In genomic region chr22:37177755-37178154, GRCh38 we compare ENCODE assay signal across 19 cellular contexts. TPM values are rescaled to one million over a fixed set of nuclear protein-coding genes. Genes with fewer than 3 reads are reported as not detected.
A peak's percentile ranks its signal among the peaks of the same experiment; 100 is the strongest.
DNase-seq lines count a peak whose midpoint lies in the region; ATAC-seq and TF ChIP-seq lines count a peak whose summit lies in the region.
"Had no signal": no experiment of that assay in that cellular context is flagged by ENCODE, and none has a peak within 500 bp of the region (broad histone marks: within the 10 kb centered on the region; RNA-seq: fewer than 3 reads in every experiment).

No MANE protein-coding gene starts in this region.

- H3K27me3 ChIP-seq in mesendoderm (ENCODE audit: insufficient read depth, low read length, poor library complexity): no peaks in the 10 kb centered on the region
- no peaks in the 10 kb centered on the region for H3K27me3 ChIP-seq in CD4-positive, alpha-beta T cell (ENCODE audit: control insufficient read depth, insufficient read depth, low read length)

- no peak overlapping the region for H4K8ac ChIP-seq in mesendoderm (ENCODE audit: low read depth, low read length)

- no peaks in the 10 kb centered on the region for H3K27me3 Mint-ChIP-seq in activated naive CD8-positive, alpha-beta T cell treated with anti-CD3 and anti-CD28 coated beads, Interleukin-2, amount 50 U/mL, for 24 hours
- no peaks in the 10 kb centered on the region for H3K27me3 Mint-ChIP-seq in CD4-positive, alpha-beta T cell
- H3K27me3 Mint-ChIP-seq in osteocyte (ENCODE audit: unreplicated experiment): peaks cover 10% of the 10 kb centered on the region

- POLR2A ChIA-PET in HEK293 (lab: Yijun Ruan, JAX): no interaction called here
- POLR2A ChIA-PET in CD4-positive, alpha-beta T cell (lab: Charles Lee): interaction anchor here (0.6 kb wide), 1 partner anchor 381 kb away, joined by 3 read pairs; no protein-coding TSS in a partner anchor

- no peak overlapping the region for H3K4ac ChIP-seq in mesendoderm (ENCODE audit: low read depth, low read length)

- peak overlapping the region; percentile 34 for H2AK5ac ChIP-seq in mesendoderm (ENCODE audit: low read length)

- no peak overlapping the region for H4K5ac ChIP-seq in mesendoderm (ENCODE audit: low read length)

- H3K4me3 ChIP-seq in HEK293 (ENCODE audit: low read depth, low read length): no peak overlapping the region
- no peak overlapping the region for H3K4me3 ChIP-seq in mesendoderm (ENCODE audit: low read length)
- H3K4me3 ChIP-seq: lower lobe of right lung had no signal

- H3K79me2 ChIP-seq in mesendoderm (ENCODE audit: control insufficient read depth, insufficient read depth, low read length): no peaks in the 10 kb centered on the region

- H3K79me1 ChIP-seq in mesendoderm (ENCODE audit: low read length): no peaks in the 10 kb centered on the region

- in situ Hi-C loops in GM13977 (cut with MboI; ENCODE audit: low pct_unique_long_range_greater_than_20kb, low sequenced_read_pairs, unreplicated experiment): no loop called here

- no peak overlapping the region for H3K23ac ChIP-seq in mesendoderm (ENCODE audit: low read length)

- no peak overlapping the region for H3K9ac ChIP-seq in mesendoderm (ENCODE audit: low read length)

- no peak overlapping the region for H3K4me3 Mint-ChIP-seq in activated naive CD8-positive, alpha-beta T cell treated with anti-CD3 and anti-CD28 coated beads, Interleukin-2, amount 50 U/mL, for 24 hours
- no peak overlapping the region for H3K4me3 Mint-ChIP-seq in stimulated activated effector memory CD8-positive, alpha-beta T cell treated with anti-CD3 and anti-CD28 coated beads, Interleukin-12 subunit alpha, Interleukin-12 subunit beta, amount 100 ng/mL, for 72 hours
- no peak overlapping the region for H3K4me3 Mint-ChIP-seq in CD4-positive, alpha-beta T cell
- no peak overlapping the region for H3K4me3 Mint-ChIP-seq in osteocyte (ENCODE audit: unreplicated experiment)

- CTCF ChIA-PET in HEK293 (lab: Yijun Ruan, JAX): interaction anchor here (0.6 to 2.4 kb wide), 5 partner anchors 11 to 22 kb away, joined by 3 to 14 read pairs (median 6); no protein-coding TSS in a partner anchor
- CTCF ChIA-PET in CD4-positive, alpha-beta T cell (lab: Charles Lee): no interaction called here

- intact Hi-C loops in CD4-positive, alpha-beta T cell (cut with DNase I, micrococcal nuclease): loop anchor here in 1 of 2 experiments (10.0 kb wide), 1 partner anchor 247 kb away; the partner anchor contains the start of gene ELFN2

- no peak overlapping the region for H3K4me2 ChIP-seq in mesendoderm (ENCODE audit: low read length)

- no peak for TF ChIP-seq CTCF in HEK293 (tag by site-specific recombination; IDR thresholded peaks at IDR 0.05)
- TF ChIP-seq CTCF in CD4-positive, alpha-beta T cell (IDR thresholded peaks at IDR 0.05): no peak
- TF ChIP-seq CTCF in GM10266 (IDR thresholded peaks at IDR 0.05; ENCODE audit: control insufficient read depth, insufficient read depth, low read depth, missing control alignments): no peak
- no peak for TF ChIP-seq CTCF in osteocyte (IDR thresholded peaks at IDR 0.05)
- no peak for TF ChIP-seq CTCF in GM13977 (IDR thresholded peaks at IDR 0.05; ENCODE audit: extremely low read depth, insufficient read depth, missing control alignments)

- no peaks in the 10 kb centered on the region for H3K36me3 ChIP-seq in HEK293 (ENCODE audit: control insufficient read depth in 2 of 2, insufficient read depth in 1 of 2, low read length in 2 of 2)
- H3K36me3 ChIP-seq in mesendoderm (ENCODE audit: control insufficient read depth, insufficient read depth, low read length): no peaks in the 10 kb centered on the region

- no peak overlapping the region for H3K27ac ChIP-seq in HEK293 (ENCODE audit: extremely low read depth, low read depth, low read length)
- no peak overlapping the region for H3K27ac ChIP-seq in mesendoderm (ENCODE audit: low read depth, low read length)
- H3K27ac ChIP-seq in CD4-positive, alpha-beta T cell (ENCODE audit: low read depth, low read length): no peak overlapping the region

- no peak overlapping the region for H2BK120ac ChIP-seq in mesendoderm (ENCODE audit: low read depth, low read length)

- H3K4me1 ChIP-seq in HEK293 (ENCODE audit: control insufficient read depth, insufficient read depth, low read length) (no peaks in the 10 kb centered on the region; the same call in 1 of the 2 replicates), mesendoderm (ENCODE audit: control insufficient read depth, low read depth, low read length) (no peaks in the 10 kb centered on the region)

- no peak for DNase-seq in activated naive CD8-positive, alpha-beta T cell treated with anti-CD3 and anti-CD28 coated beads, Interleukin-2, amount 50 U/mL, for 24 hours
- DNase-seq in mesendoderm (no peak), GM10266 (ENCODE audit: extremely low spot score) (no peak), osteocyte (ENCODE audit: extremely low spot score, unreplicated experiment) (no peak), GM13977 (ENCODE audit: low spot score) (no peak)
- DNase-seq in stimulated activated effector memory CD8-positive, alpha-beta T cell treated with anti-CD3 and anti-CD28 coated beads, Interleukin-12 subunit alpha, Interleukin-12 subunit beta, amount 100 ng/mL, for 72 hours (ENCODE audit: low spot score in 2 of 2): no peak
- DNase-seq in CD4-positive, alpha-beta T cell: no peak
- DNase-seq: activated CD4-positive, alpha-beta T cell treated with anti-CD3 and anti-CD28 coated beads for 48 hours; activated CD8-positive, alpha-beta memory T cell treated with anti-CD3 and anti-CD28 coated beads, Interleukin-2, amount 50 U/mL, for 4 hours; activated naive CD4-positive, alpha-beta T cell; DMS 273 treated with DMSO at 0.1 percent for 48 hours; GDM1; naive thymus-derived CD4-positive, alpha-beta T cell; NCI-H2107; NCI-H69 had no signal

- no peak overlapping the region for H3K56ac ChIP-seq in mesendoderm (ENCODE audit: low read length)

- H3K9me3 Mint-ChIP-seq in activated naive CD8-positive, alpha-beta T cell treated with anti-CD3 and anti-CD28 coated beads, Interleukin-2, amount 50 U/mL, for 24 hours: no peaks in the 10 kb centered on the region
- H3K9me3 Mint-ChIP-seq in stimulated activated effector memory CD8-positive, alpha-beta T cell treated with anti-CD3 and anti-CD28 coated beads, Interleukin-12 subunit alpha, Interleukin-12 subunit beta, amount 100 ng/mL, for 72 hours: no peaks in the 10 kb centered on the region
- no peaks in the 10 kb centered on the region for H3K9me3 Mint-ChIP-seq in CD4-positive, alpha-beta T cell
- H3K9me3 Mint-ChIP-seq in osteocyte (ENCODE audit: unreplicated experiment): no peaks in the 10 kb centered on the region

- no peak overlapping the region for H2BK5ac ChIP-seq in mesendoderm (ENCODE audit: low read length)

- no peak overlapping the region for H3K18ac ChIP-seq in mesendoderm (ENCODE audit: low read length)

- H3K4me1 Mint-ChIP-seq in activated naive CD8-positive, alpha-beta T cell treated with anti-CD3 and anti-CD28 coated beads, Interleukin-2, amount 50 U/mL, for 24 hours: peaks cover 23% of the 10 kb centered on the region
- H3K4me1 Mint-ChIP-seq in stimulated activated effector memory CD8-positive, alpha-beta T cell treated with anti-CD3 and anti-CD28 coated beads, Interleukin-12 subunit alpha, Interleukin-12 subunit beta, amount 100 ng/mL, for 72 hours: peaks cover 38% of the 10 kb centered on the region
- peaks cover 22% of the 10 kb centered on the region for H3K4me1 Mint-ChIP-seq in CD4-positive, alpha-beta T cell (ENCODE audit: low read depth)
- H3K4me1 Mint-ChIP-seq in osteocyte (ENCODE audit: unreplicated experiment): peaks cover 32% of the 10 kb centered on the region

- H3K9me3 ChIP-seq in HEK293 (ENCODE audit: control insufficient read depth, insufficient read depth, low read depth, low read length): no peaks in the 10 kb centered on the region
- H3K9me3 ChIP-seq in CD4-positive, alpha-beta T cell (ENCODE audit: control insufficient read depth, low read length): no peaks in the 10 kb centered on the region
- H3K9me3 ChIP-seq: lower lobe of right lung had no signal

- no peak for ATAC-seq in activated naive CD8-positive, alpha-beta T cell treated with anti-CD3 and anti-CD28 coated beads, Interleukin-2, amount 50 U/mL, for 24 hours
- no peak for ATAC-seq in stimulated activated effector memory CD8-positive, alpha-beta T cell treated with anti-CD3 and anti-CD28 coated beads, Interleukin-12 subunit alpha, Interleukin-12 subunit beta, amount 100 ng/mL, for 72 hours
- ATAC-seq in CD4-positive, alpha-beta T cell (ENCODE audit: poor library complexity): no peak
- ATAC-seq: naive thymus-derived CD4-positive, alpha-beta T cell had no signal

- no peaks in the 10 kb centered on the region for H3K36me3 Mint-ChIP-seq in activated naive CD8-positive, alpha-beta T cell treated with anti-CD3 and anti-CD28 coated beads, Interleukin-2, amount 50 U/mL, for 24 hours (ENCODE audit: low read depth)
- H3K36me3 Mint-ChIP-seq in stimulated activated effector memory CD8-positive, alpha-beta T cell treated with anti-CD3 and anti-CD28 coated beads, Interleukin-12 subunit alpha, Interleukin-12 subunit beta, amount 100 ng/mL, for 72 hours: no peaks in the 10 kb centered on the region
- H3K36me3 Mint-ChIP-seq in CD4-positive, alpha-beta T cell (ENCODE audit: low read depth): no peaks in the 10 kb centered on the region
- H3K36me3 Mint-ChIP-seq in osteocyte (ENCODE audit: unreplicated experiment): peaks cover 4% of the 10 kb centered on the region

- no peak overlapping the region for H2BK15ac ChIP-seq in mesendoderm (replicated peaks; ENCODE audit: low read depth)

- no CpG with 5 or more reads among the region's 3 CpGs for WGBS in mesendoderm (ENCODE audit: extremely low coverage, insufficient coverage, low lambda C conversion rate)

- H3K27ac Mint-ChIP-seq in activated naive CD8-positive, alpha-beta T cell treated with anti-CD3 and anti-CD28 coated beads, Interleukin-2, amount 50 U/mL, for 24 hours: peak overlapping the region; percentile 53
- H3K27ac Mint-ChIP-seq in stimulated activated effector memory CD8-positive, alpha-beta T cell treated with anti-CD3 and anti-CD28 coated beads, Interleukin-12 subunit alpha, Interleukin-12 subunit beta, amount 100 ng/mL, for 72 hours: peak overlapping the region; percentile 55
- no peak overlapping the region for H3K27ac Mint-ChIP-seq in CD4-positive, alpha-beta T cell
- H3K27ac Mint-ChIP-seq in osteocyte (ENCODE audit: unreplicated experiment): no peak overlapping the region

TF ChIP-seq in HEK293, 187 proteins besides CTCF, POLR2A, EP300 and RAD21:
- TF ChIP-seq ZNF366 (tag by site-specific recombination; conservative IDR thresholded peaks at IDR 0.05) (no peak), TRIM28 (IDR thresholded peaks at IDR 0.05; ENCODE audit: borderline replicate concordance, low read length) (no peak), ZFP3 (tag by site-specific recombination; IDR thresholded peaks at IDR 0.05; ENCODE audit: low read depth) (peak; percentile 92)

RNA-seq across cellular contexts. Expression of gene C1QTNF6, which starts 10.3 kb away (rescaled TPM):
- polyA plus RNA-seq in mesendoderm (2013, experiment 1 of 2): 1.8 TPM
- 2.5 TPM for polyA plus RNA-seq in mesendoderm (2013, experiment 2 of 2)
- total RNA-seq in CD4-positive, alpha-beta T cell: 10 to 100 TPM; 11.9 to 12.1 TPM
- total RNA-seq in osteocyte: 36.4 and 36.5 TPM in 2 replicates

RNA-seq across cellular contexts. Expression of gene IL2RB, which starts 28.0 kb away (rescaled TPM):
- 1.2 TPM for polyA plus RNA-seq in mesendoderm (2013, experiment 1 of 2)
- 1.2 TPM for polyA plus RNA-seq in mesendoderm (2013, experiment 2 of 2)
- 10 to 100 TPM; 47.5 to 49.6 TPM for total RNA-seq in CD4-positive, alpha-beta T cell
- 0.10 TPM in 1 of 2 replicates, not detected in the other for total RNA-seq in osteocyte
- total RNA-seq: dermis blood vessel endothelial cell had no signal

RNA-seq across cellular contexts. Expression of gene SSTR3, which starts 34.5 kb away (rescaled TPM):
- 0.03 TPM for polyA plus RNA-seq in mesendoderm (2013, experiment 1 of 2)
- 0.01 TPM for polyA plus RNA-seq in mesendoderm (2013, experiment 2 of 2)
- 1 to 10 TPM; 1.9 to 2.1 TPM for total RNA-seq in CD4-positive, alpha-beta T cell
- not detected in 2 replicates for total RNA-seq in osteocyte
- total RNA-seq: dermis blood vessel endothelial cell, lower lobe of right lung, pulmonary artery endothelial cell had no signal

Comparison
In these comparisons a context has a peak if more than half of its experiments do, and no peak if none do; other contexts are left out.
1. H3K27ac Mint-ChIP-seq: peak in activated naive CD8-positive, alpha-beta T cell treated with anti-CD3 and anti-CD28 coated beads, Interleukin-2, amount 50 U/mL, for 24 hours (single experiment) and stimulated activated effector memory CD8-positive, alpha-beta T cell treated with anti-CD3 and anti-CD28 coated beads, Interleukin-12 subunit alpha, Interleukin-12 subunit beta, amount 100 ng/mL, for 72 hours (single experiment); none in CD4-positive, alpha-beta T cell (single experiment) and osteocyte (single experiment).
2. RNA of gene IL2RB, which starts 28.0 kb away (total RNA-seq): 47.5 to 49.6 TPM in CD4-positive, alpha-beta T cell; 0.10 TPM in osteocyte; every median in the first group is over 10 times any median in the second.